In genomic region chr6:45784250-45784649, GRCh38 we compare ENCODE assay signal across 22 cellular contexts.
"Had no signal": no experiment of that assay in that cellular context is flagged by ENCODE, and none has a peak within 500 bp of the region (broad histone marks: within the 10 kb centered on the region; RNA-seq: fewer than 3 reads in every experiment).

No MANE protein-coding gene starts in this region.

- ATAC-seq: Right ventricle myocardium inferior, SK-N-SH treated with all-trans-retinoic acid at 6 μM for 48 hours had no signal

- H3K27ac ChIP-seq: SJCRH30 had no signal

- H3K4me1 ChIP-seq: SJCRH30 had no signal

- H3K36me3 ChIP-seq: SJCRH30 had no signal

- H3K4me3 ChIP-seq: SJCRH30 had no signal

- H3K9me3 ChIP-seq: SJCRH30 had no signal

- H3K27me3 ChIP-seq: SJCRH30 had no signal

- DNase-seq: IMR-90, Kasumi-1, KG1, MV-4-11, NCI-H1048, NCI-H1105 treated with DMSO at 0.1 percent for 48 hours, NCI-H1417 treated with DMSO at 0.1 percent for 48 hours, NCI-H146, NCI-H1694 treated with DMSO at 0.1 percent for 48 hours, NCI-H2029, NCI-H2081 treated with DMSO at 0.1 percent for 48 hours, NCI-H2171, NCI-H226, NCI-H446, NCI-H510A, NCI-H524 treated with DMSO at 0.1 percent for 48 hours, NCI-H69, NCI-H774, SHP77 treated with DMSO at 0.1 percent for 48 hours, SJCRH30 had no signal
